1 cellular context compared by ENCODE assay signal in genomic region chr4:6116696-6117285, GRCh38.
TF ChIP-seq lines count a peak whose summit lies in the region.

No MANE protein-coding gene starts in this region.

TF ChIP-seq in H1, 55 proteins besides CTCF, POLR2A, EP300 and RAD21:
- TF ChIP-seq JUN (IDR thresholded peaks at IDR 0.05; ENCODE audit: low read depth, low read length) (no peak), CHD7 (IDR thresholded peaks at IDR 0.05; ENCODE audit: insufficient replicate concordance, low read length) (no peak), ATF3 (IDR thresholded peaks at IDR 0.05; ENCODE audit: insufficient read depth, low read depth, low read length) (no peak), EGR1 (IDR thresholded peaks at IDR 0.05; ENCODE audit: borderline replicate concordance, low read depth, low read length) (no peak), CBX8 (IDR thresholded peaks at IDR 0.05; ENCODE audit: borderline replicate concordance, low read depth, low read length) (no peak), NRF1 (IDR thresholded peaks at IDR 0.05; ENCODE audit: low read depth, low read length) (no peak)
